Comparison of ENCODE assay signal across 22 cellular contexts in the genomic region with DNA sequence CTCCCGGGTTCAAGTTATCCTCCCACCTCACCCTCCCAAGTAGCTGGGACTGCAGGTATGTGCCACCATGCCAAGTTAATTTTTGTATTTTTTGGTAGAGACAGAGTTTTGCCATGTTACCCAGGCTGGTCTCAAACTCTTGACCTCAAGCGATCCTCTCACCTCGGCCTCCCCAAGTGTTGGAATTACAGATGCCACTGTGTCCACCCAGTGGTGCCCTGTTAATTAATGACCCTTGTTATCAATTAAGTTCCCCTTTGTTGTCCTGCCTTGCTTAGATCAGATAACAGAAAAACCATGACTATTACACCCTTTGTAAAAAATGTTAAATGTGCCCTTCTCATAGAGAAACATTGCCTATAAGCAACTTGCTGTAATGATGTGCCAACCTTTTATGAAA. TPM values are rescaled to one million over a fixed set of nuclear protein-coding genes. Genes with fewer than 3 reads are reported as not detected.
"Had no signal": no experiment of that assay in that cellular context is flagged by ENCODE, and none has a peak within 500 bp of the region (broad histone marks: within the 10 kb centered on the region; RNA-seq: fewer than 3 reads in every experiment).

No MANE protein-coding gene starts in this region.

- H3K36me3 ChIP-seq: neutrophil, sigmoid colon, upper lobe of right lung, vagina had no signal

- H3K4me3 ChIP-seq: dorsolateral prefrontal cortex, hepatocyte, lung, sigmoid colon, skin epidermis, upper lobe of right lung, vagina had no signal

- H3K27ac Mint-ChIP-seq: naive B cell, nephron had no signal

- H3K4me1 Mint-ChIP-seq: naive B cell, nephron had no signal

- DNase-seq: cortex of kidney; dorsolateral prefrontal cortex; effector CD8-positive, alpha-beta T cell; foreskin melanocyte; head of caudate nucleus; kidney; left colon; left ventricle myocardium superior; mesenchymal stem cell; naive B cell; sigmoid colon; stimulated activated CD4-positive, alpha-beta T cell treated with anti-CD3 and anti-CD28 coated beads, Interleukin-2, amount 100 ng/mL, for 24 hours; stimulated activated naive CD4-positive, alpha-beta T cell treated with Interleukin-2 at 50 U/mL for 16 hours; upper lobe of right lung had no signal

- ATAC-seq: left colon, left ventricle myocardium superior, upper lobe of right lung had no signal

- H3K79me2 ChIP-seq: hepatocyte had no signal

- H3K4me2 ChIP-seq: hepatocyte had no signal

- H3K9me3 Mint-ChIP-seq: naive B cell, nephron had no signal

- H3K4me1 ChIP-seq: sigmoid colon, upper lobe of right lung had no signal

- H3K27ac ChIP-seq: dorsolateral prefrontal cortex, hepatocyte, neutrophil, sigmoid colon, upper lobe of right lung, vagina had no signal

- H3K36me3 Mint-ChIP-seq: naive B cell had no signal

- H3K27me3 ChIP-seq: vagina had no signal

- H3K4me3 Mint-ChIP-seq: nephron had no signal

RNA-seq across cellular contexts. Expression of a gene that starts 34.4 kb away (rescaled TPM):
- total RNA-seq: hepatocyte, kidney, left colon, left ventricle myocardium superior, lung, osteoblast, pulmonary artery endothelial cell, sigmoid colon, upper lobe of right lung had no signal
- polyA plus RNA-seq: hepatocyte, lung, sigmoid colon had no signal

RNA-seq across cellular contexts. Expression of a gene that starts 47.1 kb away (rescaled TPM):
- total RNA-seq: kidney, left colon, left ventricle myocardium superior, lung, osteoblast, pulmonary artery endothelial cell, upper lobe of right lung, vagina had no signal
- polyA plus RNA-seq: lung had no signal
